ENCODE assay signal across 11 cellular contexts in genomic region chr7:120583835-120584586, GRCh38.
DNase-seq lines count a peak whose midpoint lies in the region; TF ChIP-seq lines count a peak whose summit lies in the region.
"Had no signal": no experiment of that assay in that cellular context is flagged by ENCODE, and none has a peak within 500 bp of the region (broad histone marks: within the 10 kb centered on the region; RNA-seq: fewer than 3 reads in every experiment).

No MANE protein-coding gene starts in this region.

- H3K36me3 ChIP-seq in mesenchymal stem cell (ENCODE audit: control insufficient read depth in 1 of 2, insufficient read depth in 2 of 2, low read depth in 1 of 2, low read length in 2 of 2) (no peaks in the 10 kb centered on the region), Peyer's patch (no peaks in the 10 kb centered on the region)
- H3K36me3 ChIP-seq: WERI-Rb-1 had no signal

- no peaks in the 10 kb centered on the region for H3K27me3 ChIP-seq in mesenchymal stem cell (ENCODE audit: control insufficient read depth in 1 of 2, insufficient read depth in 1 of 2, low read length in 2 of 2)
- H3K27me3 ChIP-seq in Peyer's patch = no peaks in the 10 kb centered on the region

- 7% methylated on average over 4 of the region's 4 CpGs for WGBS in mesenchymal stem cell

- no peak for TF ChIP-seq POLR2A in Peyer's patch (IDR thresholded peaks at IDR 0.05)

- H2BK120ac ChIP-seq in mesenchymal stem cell (ENCODE audit: low read depth, low read length) = no peak overlapping the region

- H2AK5ac ChIP-seq in mesenchymal stem cell (ENCODE audit: low read length, severe bottlenecking) = no peak overlapping the region

- H3K14ac ChIP-seq in mesenchymal stem cell (ENCODE audit: low read length in 2 of 2) = no peak overlapping the region

- no peak overlapping the region for H4K8ac ChIP-seq in mesenchymal stem cell (ENCODE audit: low read length)

- no peak overlapping the region for H4K91ac ChIP-seq in mesenchymal stem cell (ENCODE audit: low read length)

- H2BK12ac ChIP-seq in mesenchymal stem cell (ENCODE audit: low read length in 2 of 2) = no peak overlapping the region

- peak overlapping the region; percentile 31 for H2BK5ac ChIP-seq in mesenchymal stem cell (ENCODE audit: low read depth, low read length, poor library complexity, severe bottlenecking)

- H3K4ac ChIP-seq in mesenchymal stem cell (ENCODE audit: low read depth in 1 of 2, low read length in 2 of 2) = no peak overlapping the region

- no peak overlapping the region for H2AFZ ChIP-seq in mesenchymal stem cell (ENCODE audit: low read depth, low read length)

- TF ChIP-seq CTCF in cardiac fibroblast (IDR thresholded peaks at IDR 0.05; ENCODE audit: low read depth, low read length) (no peak), Peyer's patch (IDR thresholded peaks at IDR 0.05) (no peak)

- H3K4me1 ChIP-seq in mesenchymal stem cell (ENCODE audit: control insufficient read depth, insufficient read depth, low read depth, low read length) (peaks cover 3% of the 10 kb centered on the region), Peyer's patch (no peaks in the 10 kb centered on the region)

- no peak overlapping the region for H3K23ac ChIP-seq in mesenchymal stem cell (ENCODE audit: low read length in 2 of 2)

- no peak overlapping the region for H3K18ac ChIP-seq in mesenchymal stem cell (ENCODE audit: low read depth in 1 of 2, low read length in 2 of 2)

- H3K79me1 ChIP-seq in mesenchymal stem cell (replicated peaks; ENCODE audit: low read length, poor library complexity, severe bottlenecking) = no peaks in the 10 kb centered on the region

- peak; percentile 59 for DNase-seq in COLO829 (ENCODE audit: low spot score)
- peak; percentile 98 for DNase-seq in LHCN-M2 (ENCODE audit: low read depth)
- DNase-seq in cardiac fibroblast (ENCODE audit: low read depth in 2 of 2) = peak; percentile 58 to 76
- peak; percentile 84 for DNase-seq in mesenchymal stem cell
- no peak for DNase-seq in Peyer's patch
- no peak for DNase-seq in MV-4-11 (lab: John Stamatoyannopoulos, UW)
- DNase-seq in putamen (ENCODE audit: low spot score) = no peak
- no peak for DNase-seq in COR-L47 (lab: John Stamatoyannopoulos, UW)
- DNase-seq: Karpas-422, SHP77, WERI-Rb-1 had no signal

- peak overlapping the region; percentile 34 for H3K4me2 ChIP-seq in mesenchymal stem cell (ENCODE audit: low read length, poor library complexity, severe bottlenecking)

- H3K27ac ChIP-seq in mesenchymal stem cell (ENCODE audit: low read length, poor library complexity, severe bottlenecking) (peak overlapping the region; percentile 93), Peyer's patch (no peak overlapping the region)
- H3K27ac ChIP-seq: WERI-Rb-1 had no signal

- H3K4me3 ChIP-seq in cardiac fibroblast (replicated peaks in 1 of 2; ENCODE audit: low read depth in 2 of 2, low read length in 2 of 2) (no peak overlapping the region), mesenchymal stem cell (ENCODE audit: insufficient read depth in 1 of 2, low read depth in 1 of 2, low read length in 2 of 2) (no peak overlapping the region), Peyer's patch (no peak overlapping the region)

- no peaks in the 10 kb centered on the region for H3K9me3 ChIP-seq in mesenchymal stem cell (ENCODE audit: control insufficient read depth, low read length)
- H3K9me3 ChIP-seq in Peyer's patch = no peaks in the 10 kb centered on the region

- no peak overlapping the region for H2BK15ac ChIP-seq in mesenchymal stem cell (ENCODE audit: low read depth, poor library complexity, severe bottlenecking)

- no peak overlapping the region for H3K9ac ChIP-seq in mesenchymal stem cell (ENCODE audit: low read length)

Comparison
In these comparisons a context has a peak if more than half of its experiments do, and no peak if none do; other contexts are left out.
1. DNase-seq: peak in COLO829 (single experiment), LHCN-M2 (single experiment), cardiac fibroblast (2 of 2) and mesenchymal stem cell (single experiment); none in Peyer's patch (0 of 3), MV-4-11 (single experiment), putamen (single experiment) and COR-L47 (single experiment).